ENCODE assay signal across 1 cellular context in the genomic region with DNA sequence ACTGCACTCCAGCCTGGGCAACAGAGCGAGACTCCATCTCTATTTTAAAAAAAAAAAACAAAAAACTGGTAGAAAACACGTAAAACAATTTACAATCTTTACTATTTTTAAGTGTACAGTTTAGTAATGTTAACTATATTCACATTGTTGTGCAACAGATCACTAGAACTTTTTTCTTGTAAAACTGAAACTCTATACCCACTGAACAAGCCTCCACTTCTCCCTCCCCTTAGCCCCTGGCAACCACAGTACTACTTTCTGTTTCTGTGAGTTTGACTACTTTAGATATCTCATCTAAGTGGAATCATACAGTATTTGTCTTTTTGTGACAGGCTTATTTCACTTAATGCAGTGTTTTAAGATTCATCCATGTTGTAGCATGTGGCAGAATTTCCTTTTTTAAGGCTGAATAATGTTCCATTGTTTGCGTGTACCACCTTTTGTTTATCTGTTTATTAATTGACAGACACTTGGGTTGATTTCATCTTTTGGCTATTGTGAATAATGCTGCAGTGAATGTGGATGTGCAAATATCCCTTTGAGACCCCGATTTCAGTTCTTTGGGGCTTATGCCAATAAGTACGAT.
A peak's percentile ranks its signal among the peaks of the same experiment; 100 is the strongest.
TF ChIP-seq lines count a peak whose summit lies in the region.

No MANE protein-coding gene starts in this region.

TF ChIP-seq in GM12878, 131 proteins besides CTCF, POLR2A, EP300 and RAD21:
- TF ChIP-seq RUNX3 (IDR thresholded peaks at IDR 0.05; ENCODE audit: low read length), result peak; percentile 70
- TF ChIP-seq ZNF384 (IDR thresholded peaks at IDR 0.05; ENCODE audit: borderline replicate concordance, low read depth, low read length), result 0 out of 2 replicates have a peak, but pooled peaks have one; percentile 15
- no peak for TF ChIP-seq ETV6 (conservative IDR thresholded peaks at IDR 0.05 in 1 of 2, IDR thresholded peaks at IDR 0.05 in 1 of 2; ENCODE audit: borderline replicate concordance in 1 of 2, low read depth in 1 of 2)
- peak; percentile 11; the same call in 1 of the 2 replicates for TF ChIP-seq ATF7 (IDR thresholded peaks at IDR 0.05; ENCODE audit: low read depth)
- TF ChIP-seq TCF12 (IDR thresholded peaks at IDR 0.05; ENCODE audit: low read depth, low read length), result no peak
- no peak for TF ChIP-seq NR2F1 (conservative IDR thresholded peaks at IDR 0.05)
- peak; percentile 36; the same call in 1 of the 2 replicates for TF ChIP-seq SPI1 (IDR thresholded peaks at IDR 0.05; ENCODE audit: borderline replicate concordance, insufficient read depth, low read depth, low read length)
- 0 out of 2 replicates have a peak, but pooled peaks have one; percentile 42 for TF ChIP-seq NBN (IDR thresholded peaks at IDR 0.05)
